ENCODE assay signal across 12 cellular contexts in genomic region chr1:203644661-203645510, GRCh38. TPM values are rescaled to one million over a fixed set of nuclear protein-coding genes. Genes with fewer than 3 reads are reported as not detected.
DNase-seq lines count a peak whose midpoint lies in the region; ATAC-seq and TF ChIP-seq lines count a peak whose summit lies in the region.
"Had no signal": no experiment of that assay in that cellular context is flagged by ENCODE, and none has a peak within 500 bp of the region (broad histone marks: within the 10 kb centered on the region; RNA-seq: fewer than 3 reads in every experiment).

No MANE protein-coding gene starts in this region.

- peak overlapping the region; percentile 63 to 91 (median 90) for H3K27ac Mint-ChIP-seq in CD4-positive, CD25-positive, alpha-beta regulatory T cell
- peak overlapping the region; percentile 88 for H3K27ac Mint-ChIP-seq in natural killer cell

- H4K20me1 ChIP-seq in SK-N-SH (ENCODE audit: insufficient read depth): peaks cover 87% of the 10 kb centered on the region

- H3K4me1 ChIP-seq in CD4-positive, CD25-positive, alpha-beta regulatory T cell (ENCODE audit: control insufficient read depth, insufficient read depth, low read length, poor library complexity, severe bottlenecking): peaks cover 51% of the 10 kb centered on the region
- H3K4me1 ChIP-seq in SK-N-SH (ENCODE audit: control insufficient read depth in 1 of 2, insufficient read depth in 2 of 2, low read depth in 1 of 2, low read length in 1 of 2) (peaks cover 14 to 38% of the 10 kb centered on the region in 2 experiments; a peak in 3 of 4 replicates), esophagus muscularis mucosa (peaks cover 71 to 90% (median 81%) of the 10 kb centered on the region in 4 donors), SJCRH30 (peaks cover 5% of the 10 kb centered on the region; the same call in 1 of the 2 replicates), Peyer's patch (peaks cover 0 to 12% (median 3%) of the 10 kb centered on the region in 4 donors)

- CTCF ChIA-PET in SK-N-SH (lab: Yijun Ruan, JAX): interaction anchor here (0.8 to 0.9 kb wide), 2 partner anchors 18 to 140 kb away, joined by 3 to 4 read pairs; partner anchors contain the start of gene ATP2B4

- POLR2A ChIA-PET in SK-N-SH (lab: Yijun Ruan, JAX): no interaction called here

- no peaks in the 10 kb centered on the region for H3K27me3 Mint-ChIP-seq in CD4-positive, CD25-positive, alpha-beta regulatory T cell
- no peaks in the 10 kb centered on the region for H3K27me3 Mint-ChIP-seq in natural killer cell (ENCODE audit: low read depth in 2 of 2)

- no peak for TF ChIP-seq EP300 in SK-N-SH (IDR thresholded peaks at IDR 0.05; ENCODE audit: borderline replicate concordance in 1 of 2, low read depth in 1 of 2, low read length in 1 of 2)
- TF ChIP-seq EP300 in esophagus muscularis mucosa (IDR thresholded peaks at IDR 0.05): no peak

- WGBS in SK-N-SH (ENCODE audit: low lambda C conversion rate): 82% methylated on average over 4 of the region's 4 CpGs
- 48% methylated on average over 2 of the region's 4 CpGs for WGBS in esophagus muscularis mucosa

- H3K9me3 ChIP-seq in CD4-positive, CD25-positive, alpha-beta regulatory T cell (ENCODE audit: control insufficient read depth in 2 of 2, low read length in 2 of 2): no peaks in the 10 kb centered on the region
- H3K9me3 ChIP-seq in SK-N-SH (no peaks in the 10 kb centered on the region), esophagus muscularis mucosa (no peaks in the 10 kb centered on the region), SJCRH30 (replicated peaks) (no peaks in the 10 kb centered on the region), Peyer's patch (no peaks in the 10 kb centered on the region)

- H3K4me3 ChIP-seq in CD4-positive, CD25-positive, alpha-beta regulatory T cell (ENCODE audit: low read depth, low read length): no peak overlapping the region
- H3K4me3 ChIP-seq in SK-N-SH (ENCODE audit: low read depth in 2 of 2, low read length in 1 of 2) (0 out of 4 replicates have a peak overlapping the region, but pooled peaks of 1 of the 2 experiments have one; percentile 7), esophagus muscularis mucosa (no peak overlapping the region), SJCRH30 (no peak overlapping the region), Peyer's patch (no peak overlapping the region)

- intact Hi-C loops in esophagus muscularis mucosa (cut with DNase I) (no loop called here), natural killer cell (cut with micrococcal nuclease) (no loop called here)

- ATAC-seq in CD4-positive, CD25-positive, alpha-beta regulatory T cell (ENCODE audit: low read depth in 2 of 2): no peak
- ATAC-seq in natural killer cell: no peak
- ATAC-seq in HG02642 (IDR thresholded peaks at IDR 0.05; ENCODE audit: poor library complexity, unreplicated experiment): no peak
- ATAC-seq: left colon had no signal

- H3K4me1 Mint-ChIP-seq in CD4-positive, CD25-positive, alpha-beta regulatory T cell: peaks cover 16 to 83% (median 62%) of the 10 kb centered on the region in 4 donors
- H3K4me1 Mint-ChIP-seq in natural killer cell: peaks cover 78 to 81% of the 10 kb centered on the region in 2 donors

- H3K36me3 Mint-ChIP-seq in CD4-positive, CD25-positive, alpha-beta regulatory T cell: peaks cover 35% of the 10 kb centered on the region
- H3K36me3 Mint-ChIP-seq in natural killer cell: no peaks in the 10 kb centered on the region

- H3K79me2 ChIP-seq in SK-N-SH (ENCODE audit: insufficient read depth): peaks cover 100% of the 10 kb centered on the region

- H3K9me2 ChIP-seq in SK-N-SH: no peaks in the 10 kb centered on the region

- peak overlapping the region; percentile 24 for H3K4me2 ChIP-seq in SK-N-SH

- no peak for TF ChIP-seq RAD21 in SK-N-SH (IDR thresholded peaks at IDR 0.05; ENCODE audit: low read length)

- no peaks in the 10 kb centered on the region for H3K27me3 ChIP-seq in CD4-positive, CD25-positive, alpha-beta regulatory T cell (ENCODE audit: control insufficient read depth, insufficient read depth, low read length)
- H3K27me3 ChIP-seq in SK-N-SH (ENCODE audit: insufficient read depth) (no peaks in the 10 kb centered on the region), esophagus muscularis mucosa (no peaks in the 10 kb centered on the region), SJCRH30 (no peaks in the 10 kb centered on the region), Peyer's patch (no peaks in the 10 kb centered on the region)

- H3K27ac ChIP-seq in CD4-positive, CD25-positive, alpha-beta regulatory T cell (ENCODE audit: insufficient read depth, low read length, poor library complexity, severe bottlenecking): no peak overlapping the region
- H3K27ac ChIP-seq in SK-N-SH (ENCODE audit: low read depth in 2 of 2, low read length in 1 of 2) (peak overlapping the region; percentile 24 to 89; a peak in 3 of 4 replicates), esophagus muscularis mucosa (replicated peaks in 1 of 4) (peak overlapping the region; percentile 80 to 95 (median 92)), SJCRH30 (no peak overlapping the region), Peyer's patch (peak overlapping the region in 2 of 4 donors; percentile 4 to 57)

- peaks cover 32% of the 10 kb centered on the region for H3K36me3 ChIP-seq in CD4-positive, CD25-positive, alpha-beta regulatory T cell (ENCODE audit: control insufficient read depth, insufficient read depth, low read length)
- H3K36me3 ChIP-seq in SK-N-SH (replicated peaks in 1 of 2; ENCODE audit: control insufficient read depth in 1 of 2, insufficient read depth in 2 of 2, low read length in 1 of 2) (peaks cover 7 to 17% of the 10 kb centered on the region in 2 experiments), esophagus muscularis mucosa (peaks cover 0 to 11% (median 3%) of the 10 kb centered on the region in 4 donors), SJCRH30 (no peaks in the 10 kb centered on the region), Peyer's patch (no peaks in the 10 kb centered on the region)

- peaks cover 24% of the 10 kb centered on the region for H3F3A ChIP-seq in SK-N-SH (replicated peaks; ENCODE audit: insufficient read depth)

- DNase-seq in CD4-positive, CD25-positive, alpha-beta regulatory T cell: no peak
- DNase-seq in SK-N-SH (no peak), esophagus muscularis mucosa (ENCODE audit: extremely low spot score) (no peak), natural killer cell (no peak), 8988T (no peak), SJCRH30 (no peak), Peyer's patch (no peak)
- DNase-seq: left colon; NCI-H1436; stimulated activated CD4-positive, alpha-beta T cell treated with anti-CD3 and anti-CD28 coated beads, Interleukin-4, amount 100 ng/mL, for 4 hours; T-helper 9 cell had no signal

- H3K9me3 Mint-ChIP-seq in CD4-positive, CD25-positive, alpha-beta regulatory T cell: peaks cover 0 to 2% (median 0%) of the 10 kb centered on the region in 7 donors
- no peaks in the 10 kb centered on the region for H3K9me3 Mint-ChIP-seq in natural killer cell

- H3K9ac ChIP-seq in SK-N-SH: peak overlapping the region; percentile 53; the same call in 1 of the 2 replicates

- no peak for TF ChIP-seq POLR2A in esophagus muscularis mucosa (IDR thresholded peaks at IDR 0.05; ENCODE audit: low read depth)
- no peak for TF ChIP-seq POLR2A in Peyer's patch (IDR thresholded peaks at IDR 0.05)

- H3K4me3 Mint-ChIP-seq in CD4-positive, CD25-positive, alpha-beta regulatory T cell: peak overlapping the region in 1 of 4 donors; percentile 1
- H3K4me3 Mint-ChIP-seq in natural killer cell: no peak overlapping the region

- H2AFZ ChIP-seq in SK-N-SH (ENCODE audit: low read depth): no peak overlapping the region

- TF ChIP-seq CTCF in SK-N-SH (IDR thresholded peaks at IDR 0.05) (no peak), esophagus muscularis mucosa (IDR thresholded peaks at IDR 0.05) (no peak), natural killer cell (IDR thresholded peaks at IDR 0.05) (no peak), Peyer's patch (IDR thresholded peaks at IDR 0.05) (no peak)

TF ChIP-seq in SK-N-SH, 30 proteins besides CTCF, POLR2A, EP300 and RAD21:
- TF ChIP-seq USF2 (IDR thresholded peaks at IDR 0.05; ENCODE audit: borderline replicate concordance, low read depth, low read length) (no peak), JUND (IDR thresholded peaks at IDR 0.05) (peak; percentile 14; the same call in 1 of the 2 replicates), FOSL2 (IDR thresholded peaks at IDR 0.05; ENCODE audit: borderline replicate concordance, low read depth) (peak; percentile 63; the same call in 1 of the 2 replicates), TCF12 (IDR thresholded peaks at IDR 0.05) (peak; percentile 22; the same call in 1 of the 2 replicates)

RNA-seq across cellular contexts. Expression of gene ATP2B4, which starts 18.3 kb away (rescaled TPM):
- total RNA-seq in CD4-positive, CD25-positive, alpha-beta regulatory T cell: 149 TPM
- 10 to 100 TPM; 25.8 to 39.6 (median 31.7) TPM for polyA plus RNA-seq in CD4-positive, CD25-positive, alpha-beta regulatory T cell
- polyA plus RNA-seq in SK-N-SH (2012; rRNA removed): 96.1 and 144 TPM in 2 replicates
- 88.6 and 104 TPM in 2 replicates for polyA plus RNA-seq in SK-N-SH (2012; cell fraction: cytosol; rRNA removed)
- 164 and 210 TPM in 2 replicates for polyA plus RNA-seq in SK-N-SH (2012; cell fraction: nucleus; rRNA removed)
- total RNA-seq in esophagus muscularis mucosa (100 to 1,000 TPM; 177 to 395 (median 260) TPM), natural killer cell (100 to 1,000 TPM; 175 to 235 (median 196) TPM), Peyer's patch (10 to 100 TPM; 36.3 to 78.4 (median 59.7) TPM)
- total RNA-seq in SJCRH30 (2014; rRNA removed; shearing (Covaris generic)): 42.5 and 44.4 TPM in 2 replicates

Comparison
In these comparisons a context has a peak if more than half of its experiments do, and no peak if none do; other contexts are left out.
1. H3K27ac ChIP-seq: peak in SK-N-SH (2 of 2) and esophagus muscularis mucosa (4 of 4); none in CD4-positive, CD25-positive, alpha-beta regulatory T cell (single experiment) and SJCRH30 (single experiment).